In the genomic region with DNA sequence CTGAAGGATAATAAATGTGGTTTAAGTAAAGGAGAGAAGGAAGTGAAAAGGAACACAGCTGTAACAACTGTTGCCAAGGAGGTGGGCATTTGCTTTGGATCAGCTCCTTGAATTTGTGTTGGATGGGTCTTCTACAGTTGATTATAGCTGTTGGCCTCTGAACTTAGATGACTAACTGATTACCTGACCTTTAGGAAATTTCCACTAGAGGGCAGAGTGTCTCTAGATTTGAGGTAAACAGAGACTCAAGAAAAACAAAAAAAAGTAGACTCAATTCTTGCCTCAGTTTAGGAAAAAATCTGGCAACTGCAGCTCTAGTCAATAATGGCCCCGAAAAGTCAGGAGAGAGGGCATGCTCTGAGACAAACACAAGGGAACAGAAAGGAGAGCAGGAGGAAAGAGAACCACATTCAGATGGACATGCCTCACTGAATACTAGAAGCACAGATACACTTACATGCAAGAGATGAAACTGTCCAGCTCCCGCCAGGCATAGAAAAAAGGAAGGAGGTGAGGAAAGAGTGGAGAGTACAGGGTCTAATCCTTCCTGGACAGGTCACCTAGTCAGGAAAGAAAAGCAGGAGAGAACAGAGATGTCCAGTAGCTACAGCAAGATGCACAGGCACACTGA, we compare ENCODE assay signal across 9 cellular contexts. TPM values are rescaled to one million over a fixed set of nuclear protein-coding genes. Genes with fewer than 3 reads are reported as not detected.
DNase-seq lines count a peak whose midpoint lies in the region; ATAC-seq, FAIRE-seq and TF ChIP-seq lines count a peak whose summit lies in the region.
"Had no signal": no experiment of that assay in that cellular context is flagged by ENCODE, and none has a peak within 500 bp of the region (broad histone marks: within the 10 kb centered on the region; RNA-seq: fewer than 3 reads in every experiment).

No MANE protein-coding gene starts in this region.

- no peak overlapping the region for H3K27ac Mint-ChIP-seq in Calu3 (ENCODE audit: unreplicated experiment)
- peak overlapping the region; percentile 44 for H3K27ac Mint-ChIP-seq in activated T-helper 2 cell treated with anti-CD3 and anti-CD28 coated beads, Interferon-gamma antibody, Interleukin-2, Interleukin-4, amounts not matched to agents 10 μg/mL and 5 μg/mL and 100 μg/mL, durations not matched to agents 14 hours and 24 hours and 36 hours

- no peak overlapping the region for H2BK15ac ChIP-seq in IMR-90 (ENCODE audit: low read depth, low read length)

- dilution Hi-C loops in IMR-90 (cut with HindIII; ENCODE audit: low sequenced_read_pairs, unreplicated experiment) = no loop called here

- intact Hi-C loops in Calu3 (cut with micrococcal nuclease; ENCODE audit: unreplicated experiment) (loop anchor here (2.0 kb wide), 1 partner anchor 180 kb away; no protein-coding TSS in a partner anchor), IMR-90 (cut with micrococcal nuclease) (loop anchor here (1.0 kb wide), 2 partner anchors 43 to 182 kb away; no protein-coding TSS in a partner anchor)
- intact Hi-C loops in activated T-helper 2 cell treated with anti-CD3 and anti-CD28 coated beads, Interferon-gamma antibody, Interleukin-2, Interleukin-4, amounts not matched to agents 10 μg/mL and 5 μg/mL and 100 μg/mL, durations not matched to agents 14 hours and 24 hours and 36 hours (cut with micrococcal nuclease) = loop anchor here (1.0 to 10.0 kb wide), 3 partner anchors 34 to 182 kb away; partner anchors contain the start of gene CERS5

- peaks cover 17 to 40% of the 10 kb centered on the region in 2 experiments for H3K79me1 ChIP-seq in IMR-90 (ENCODE audit: low read depth in 1 of 2, low read length in 2 of 2)

- peaks cover 1% of the 10 kb centered on the region; the same call in 1 of the 2 replicates for H4K20me1 ChIP-seq in IMR-90 (ENCODE audit: insufficient read depth, low read length)

- no peak overlapping the region for H3K4me2 ChIP-seq in IMR-90 (ENCODE audit: low read depth, low read length)
- H3K4me2 ChIP-seq: KMS-11 had no signal

- ATAC-seq in IMR-90 (ENCODE audit: low read depth) (peak; percentile 62), HG03135 (IDR thresholded peaks at IDR 0.05; ENCODE audit: unreplicated experiment) (no peak), GM21529 (IDR thresholded peaks at IDR 0.05; ENCODE audit: unreplicated experiment) (no peak), GM21717 (IDR thresholded peaks at IDR 0.05; ENCODE audit: unreplicated experiment) (no peak)

- H3K23ac ChIP-seq in IMR-90 (ENCODE audit: low read depth, low read length) = no peak overlapping the region

- peak overlapping the region; percentile 3; the same call in 1 of the 2 replicates for H3K27ac ChIP-seq in IMR-90 (ENCODE audit: insufficient read depth, low read length)
- H3K27ac ChIP-seq: KMS-11 had no signal

- in situ Hi-C loops in IMR-90 (cut with MboI; ENCODE audit: low sequenced_read_pairs) = no loop called here

- peaks cover 47% of the 10 kb centered on the region for H3K36me3 ChIP-seq in IMR-90 (ENCODE audit: control insufficient read depth, insufficient read depth, low read length)

- H3K4me3 Mint-ChIP-seq in Calu3 (ENCODE audit: low read depth, unreplicated experiment) = no peak overlapping the region
- H3K4me3 Mint-ChIP-seq in activated T-helper 2 cell treated with anti-CD3 and anti-CD28 coated beads, Interferon-gamma antibody, Interleukin-2, Interleukin-4, amounts not matched to agents 10 μg/mL and 5 μg/mL and 100 μg/mL, durations not matched to agents 14 hours and 24 hours and 36 hours (ENCODE audit: low read depth) = no peak overlapping the region

- H3K36me3 Mint-ChIP-seq in Calu3 (ENCODE audit: insufficient read depth, unreplicated experiment) = peaks cover 18% of the 10 kb centered on the region
- H3K36me3 Mint-ChIP-seq in activated T-helper 2 cell treated with anti-CD3 and anti-CD28 coated beads, Interferon-gamma antibody, Interleukin-2, Interleukin-4, amounts not matched to agents 10 μg/mL and 5 μg/mL and 100 μg/mL, durations not matched to agents 14 hours and 24 hours and 36 hours (ENCODE audit: low read depth) = peaks cover 75% of the 10 kb centered on the region

- H3K56ac ChIP-seq in IMR-90 (ENCODE audit: extremely low read depth, insufficient read depth, low read length) = no peak overlapping the region

- peak; percentile 55 for TF ChIP-seq RAD21 in IMR-90 (IDR thresholded peaks at IDR 0.05; ENCODE audit: low read length)

- no peaks in the 10 kb centered on the region for H3K9me3 Mint-ChIP-seq in Calu3 (ENCODE audit: low read depth, unreplicated experiment)
- H3K9me3 Mint-ChIP-seq in activated T-helper 2 cell treated with anti-CD3 and anti-CD28 coated beads, Interferon-gamma antibody, Interleukin-2, Interleukin-4, amounts not matched to agents 10 μg/mL and 5 μg/mL and 100 μg/mL, durations not matched to agents 14 hours and 24 hours and 36 hours = no peaks in the 10 kb centered on the region

- H2AK9ac ChIP-seq in IMR-90 (replicated peaks; ENCODE audit: low read depth, low read length, poor library complexity) = no peak overlapping the region

- no peak overlapping the region for H4K91ac ChIP-seq in IMR-90 (ENCODE audit: insufficient read depth, low read depth, low read length)

- WGBS in IMR-90 (ENCODE audit: extremely low coverage in 2 of 2, insufficient read length in 1 of 2), 2 experiments = no CpG with 5 or more reads among the region's 2 CpGs

- H3K27me3 Mint-ChIP-seq in Calu3 (ENCODE audit: unreplicated experiment) = no peaks in the 10 kb centered on the region
- no peaks in the 10 kb centered on the region for H3K27me3 Mint-ChIP-seq in activated T-helper 2 cell treated with anti-CD3 and anti-CD28 coated beads, Interferon-gamma antibody, Interleukin-2, Interleukin-4, amounts not matched to agents 10 μg/mL and 5 μg/mL and 100 μg/mL, durations not matched to agents 14 hours and 24 hours and 36 hours (ENCODE audit: low read depth)

- H4K8ac ChIP-seq in IMR-90 (ENCODE audit: low read depth in 2 of 2, low read length in 2 of 2) = no peak overlapping the region

- no peak overlapping the region for H3K18ac ChIP-seq in IMR-90 (ENCODE audit: low read depth, low read length)

- H3K4me1 ChIP-seq in IMR-90 (ENCODE audit: control insufficient read depth, insufficient read depth, low read length) = peaks cover 3% of the 10 kb centered on the region

- H2AFZ ChIP-seq in IMR-90 (replicated peaks; ENCODE audit: low read length, poor library complexity) = no peak overlapping the region

- BruUV-seq in Calu3 (replicated peaks; lab: Mats Ljungman, UMichigan) = no TSS peak
- BruUV-seq in IMR-90 (replicated peaks; lab: Mats Ljungman, UMichigan) = no TSS peak

- H3K4ac ChIP-seq in IMR-90 (ENCODE audit: low read depth, low read length) = no peak overlapping the region

- FAIRE-seq in islet of Langerhans (lab: Jason Lieb, UNC) = peak; percentile 5

- H3K27me3 ChIP-seq in IMR-90 (ENCODE audit: control insufficient read depth, insufficient read depth, low read length) = no peaks in the 10 kb centered on the region

- DNase-seq in Calu3 (no peak), IMR-90 (peak; percentile 61), putamen (ENCODE audit: low spot score) (no peak)
- no peak for DNase-seq in activated T-helper 2 cell treated with anti-CD3 and anti-CD28 coated beads, Interferon-gamma antibody, Interleukin-2, Interleukin-4, amounts not matched to agents 10 μg/mL and 5 μg/mL and 100 μg/mL, durations not matched to agents 14 hours and 24 hours and 36 hours (ENCODE audit: low spot score)

- H2BK20ac ChIP-seq in IMR-90 (ENCODE audit: low read depth, low read length) = no peak overlapping the region

- no peak overlapping the region for H2BK120ac ChIP-seq in IMR-90 (ENCODE audit: low read depth, low read length)

- peak overlapping the region; percentile 9 for H2BK5ac ChIP-seq in IMR-90 (ENCODE audit: low read depth, low read length, poor library complexity, severe bottlenecking)

- H3K9me3 ChIP-seq in IMR-90 (ENCODE audit: control insufficient read depth, insufficient read depth, low read length) = no peaks in the 10 kb centered on the region

- TF ChIP-seq CTCF in Calu3 (IDR thresholded peaks at IDR 0.05; ENCODE audit: unreplicated experiment) (peak; percentile 39), IMR-90 (conservative IDR thresholded peaks at IDR 0.05; ENCODE audit: low read depth, low read length) (peak; percentile 66)

- TF ChIP-seq POLR2A in IMR-90 (IDR thresholded peaks at IDR 0.05; ENCODE audit: low read depth, low read length) = no peak

- no peak overlapping the region for H3K4me3 ChIP-seq in IMR-90 (ENCODE audit: insufficient read depth, low read depth, low read length)

- H3K9ac ChIP-seq in IMR-90 (ENCODE audit: low read depth, low read length) = no peak overlapping the region
- H3K9ac ChIP-seq: KMS-11 had no signal

- CTCF ChIA-PET in Calu3 (lab: Charles Lee) = interaction anchor here (0.7 to 1.4 kb wide), 3 partner anchors 12 to 22 kb away, joined by 3 to 5 read pairs (median 5); partner anchors contain the start of gene COX14
- CTCF ChIA-PET in IMR-90 (lab: Yijun Ruan, JAX) = interaction anchor here (0.6 to 1.5 kb wide), 11 partner anchors 10 to 513 kb away, joined by 3 to 6 read pairs (median 4); no protein-coding TSS in a partner anchor

- POLR2A ChIA-PET in IMR-90 (lab: Charles Lee; ENCODE audit: unreplicated experiment) = no interaction called here

- no peak overlapping the region for H4K5ac ChIP-seq in IMR-90 (ENCODE audit: low read depth, low read length)

- no peak overlapping the region for H3K14ac ChIP-seq in IMR-90 (replicated peaks; ENCODE audit: low read depth, low read length)

- no peaks in the 10 kb centered on the region for H3K9me1 ChIP-seq in IMR-90 (ENCODE audit: insufficient read depth, low read length)

- H2AK5ac ChIP-seq in IMR-90 (ENCODE audit: low read depth, low read length) = no peak overlapping the region

- H3K4me1 Mint-ChIP-seq in Calu3 (ENCODE audit: low read depth, unreplicated experiment) = no peaks in the 10 kb centered on the region
- peaks cover 10% of the 10 kb centered on the region for H3K4me1 Mint-ChIP-seq in activated T-helper 2 cell treated with anti-CD3 and anti-CD28 coated beads, Interferon-gamma antibody, Interleukin-2, Interleukin-4, amounts not matched to agents 10 μg/mL and 5 μg/mL and 100 μg/mL, durations not matched to agents 14 hours and 24 hours and 36 hours (ENCODE audit: low read depth)

RNA-seq across cellular contexts. Expression of gene COX14, which starts 20.6 kb away (rescaled TPM):
- 37.1 and 39.7 TPM in 2 replicates for total RNA-seq in Calu3 (2022)
- 30.0 and 30.8 TPM in 2 replicates for total RNA-seq in IMR-90 (2012; rRNA removed)
- 81.8 and 98.5 TPM in 2 replicates for polyA plus RNA-seq in IMR-90 (2012; rRNA removed)
- polyA plus RNA-seq in IMR-90 (2012; cell fraction: cytosol; rRNA removed) = 93.2 and 122 TPM in 2 replicates
- 21.8 and 36.1 TPM in 2 replicates for polyA plus RNA-seq in IMR-90 (2012; cell fraction: nucleus; rRNA removed; ENCODE audit: low replicate concordance)
- 38.1 and 43.5 TPM in 2 replicates for total RNA-seq in activated T-helper 2 cell treated with anti-CD3 and anti-CD28 coated beads, Interferon-gamma antibody, Interleukin-2, Interleukin-4, amounts not matched to agents 10 μg/mL and 5 μg/mL and 100 μg/mL, durations not matched to agents 14 hours and 24 hours and 36 hours

RNA-seq across cellular contexts. Expression of gene GPD1, which starts 28.8 kb away (rescaled TPM):
- total RNA-seq in Calu3 (2022) (0.21 and 1.0 TPM in 2 replicates), IMR-90 (2012; rRNA removed) (0.18 TPM in 1 of 2 replicates, not detected in the other)
- 0.05 and 0.06 TPM in 2 replicates for polyA plus RNA-seq in IMR-90 (2012; rRNA removed)
- 0.01 and 0.04 TPM in 2 replicates for polyA plus RNA-seq in IMR-90 (2012; cell fraction: cytosol; rRNA removed)
- 0.25 and 0.38 TPM in 2 replicates for polyA plus RNA-seq in IMR-90 (2012; cell fraction: nucleus; rRNA removed; ENCODE audit: low replicate concordance)
- total RNA-seq in activated T-helper 2 cell treated with anti-CD3 and anti-CD28 coated beads, Interferon-gamma antibody, Interleukin-2, Interleukin-4, amounts not matched to agents 10 μg/mL and 5 μg/mL and 100 μg/mL, durations not matched to agents 14 hours and 24 hours and 36 hours = 0.76 and 0.87 TPM in 2 replicates

RNA-seq across cellular contexts. Expression of gene CERS5, which starts 34.5 kb away (rescaled TPM):
- total RNA-seq in Calu3 (2022) (27.3 and 28.2 TPM in 2 replicates), IMR-90 (2012; rRNA removed) (40.3 and 47.5 TPM in 2 replicates)
- polyA plus RNA-seq in IMR-90 (2012; rRNA removed) = 58.7 and 60.3 TPM in 2 replicates
- polyA plus RNA-seq in IMR-90 (2012; cell fraction: cytosol; rRNA removed) = 23.0 and 33.3 TPM in 2 replicates
- polyA plus RNA-seq in IMR-90 (2012; cell fraction: nucleus; rRNA removed; ENCODE audit: low replicate concordance) = 45.5 and 156 TPM in 2 replicates
- total RNA-seq in activated T-helper 2 cell treated with anti-CD3 and anti-CD28 coated beads, Interferon-gamma antibody, Interleukin-2, Interleukin-4, amounts not matched to agents 10 μg/mL and 5 μg/mL and 100 μg/mL, durations not matched to agents 14 hours and 24 hours and 36 hours = 114 and 115 TPM in 2 replicates

RNA-seq across cellular contexts. Expression of gene SMARCD1, which starts 47.5 kb away (rescaled TPM):
- 36.9 and 40.9 TPM in 2 replicates for total RNA-seq in Calu3 (2022)
- total RNA-seq in IMR-90 (2012; rRNA removed) = 28.1 TPM in 2 replicates
- 43.9 and 47.9 TPM in 2 replicates for polyA plus RNA-seq in IMR-90 (2012; rRNA removed)
- 22.9 and 29.5 TPM in 2 replicates for polyA plus RNA-seq in IMR-90 (2012; cell fraction: cytosol; rRNA removed)
- 101 and 130 TPM in 2 replicates for polyA plus RNA-seq in IMR-90 (2012; cell fraction: nucleus; rRNA removed; ENCODE audit: low replicate concordance)
- 71.5 and 76.8 TPM in 2 replicates for total RNA-seq in activated T-helper 2 cell treated with anti-CD3 and anti-CD28 coated beads, Interferon-gamma antibody, Interleukin-2, Interleukin-4, amounts not matched to agents 10 μg/mL and 5 μg/mL and 100 μg/mL, durations not matched to agents 14 hours and 24 hours and 36 hours
